Comparison of ENCODE assay signal across 13 cellular contexts in genomic region chr5:6660704-6661103, GRCh38.
DNase-seq lines count a peak whose midpoint lies in the region; ATAC-seq lines count a peak whose summit lies in the region.
"Had no signal": no experiment of that assay in that cellular context is flagged by ENCODE, and none has a peak within 500 bp of the region (broad histone marks: within the 10 kb centered on the region; RNA-seq: fewer than 3 reads in every experiment).

No MANE protein-coding gene starts in this region.

- H3K36me3 Mint-ChIP-seq in T-helper 2 cell treated with Interferon-gamma antibody and Interleukin-4, amounts not matched to agents 5 μg/mL and 100 μg/mL, for 36 hours (ENCODE audit: low read depth) = peaks cover 27% of the 10 kb centered on the region
- H3K36me3 Mint-ChIP-seq in stimulated activated effector memory CD8-positive, alpha-beta T cell treated with anti-CD3 and anti-CD28 coated beads, Interleukin-12 subunit alpha, Interleukin-12 subunit beta, amount 100 ng/mL, for 72 hours = peaks cover 15% of the 10 kb centered on the region

- H3K4me1 Mint-ChIP-seq in T-helper 2 cell treated with Interferon-gamma antibody and Interleukin-4, amounts not matched to agents 5 μg/mL and 100 μg/mL, for 36 hours (ENCODE audit: low read depth) = peaks cover 6% of the 10 kb centered on the region
- H3K4me1 Mint-ChIP-seq in stimulated activated effector memory CD8-positive, alpha-beta T cell treated with anti-CD3 and anti-CD28 coated beads, Interleukin-12 subunit alpha, Interleukin-12 subunit beta, amount 100 ng/mL, for 72 hours = peaks cover 10% of the 10 kb centered on the region

- peak; percentile 46 for ATAC-seq in GM21737 (IDR thresholded peaks at IDR 0.05; ENCODE audit: unreplicated experiment)
- ATAC-seq in HG03354 (IDR thresholded peaks at IDR 0.05; ENCODE audit: poor library complexity, severe bottlenecking, unreplicated experiment) = peak; percentile 62
- no peak for ATAC-seq in stimulated activated effector memory CD8-positive, alpha-beta T cell treated with anti-CD3 and anti-CD28 coated beads, Interleukin-12 subunit alpha, Interleukin-12 subunit beta, amount 100 ng/mL, for 72 hours

- peak overlapping the region; percentile 64 for H3K27ac Mint-ChIP-seq in T-helper 2 cell treated with Interferon-gamma antibody and Interleukin-4, amounts not matched to agents 5 μg/mL and 100 μg/mL, for 36 hours
- H3K27ac Mint-ChIP-seq in stimulated activated effector memory CD8-positive, alpha-beta T cell treated with anti-CD3 and anti-CD28 coated beads, Interleukin-12 subunit alpha, Interleukin-12 subunit beta, amount 100 ng/mL, for 72 hours = peak overlapping the region; percentile 63

- H3K9me3 Mint-ChIP-seq in T-helper 2 cell treated with Interferon-gamma antibody and Interleukin-4, amounts not matched to agents 5 μg/mL and 100 μg/mL, for 36 hours = peaks cover 16% of the 10 kb centered on the region
- H3K9me3 Mint-ChIP-seq in stimulated activated effector memory CD8-positive, alpha-beta T cell treated with anti-CD3 and anti-CD28 coated beads, Interleukin-12 subunit alpha, Interleukin-12 subunit beta, amount 100 ng/mL, for 72 hours = peaks cover 9% of the 10 kb centered on the region
- H3K9me3 Mint-ChIP-seq: activated naive CD4-positive, alpha-beta T cell treated with anti-CD3 and anti-CD28 coated beads, Interleukin-2, amount 50 U/mL, for 24 hours had no signal

- no peak overlapping the region for H3K4me3 Mint-ChIP-seq in T-helper 2 cell treated with Interferon-gamma antibody and Interleukin-4, amounts not matched to agents 5 μg/mL and 100 μg/mL, for 36 hours
- H3K4me3 Mint-ChIP-seq in stimulated activated effector memory CD8-positive, alpha-beta T cell treated with anti-CD3 and anti-CD28 coated beads, Interleukin-12 subunit alpha, Interleukin-12 subunit beta, amount 100 ng/mL, for 72 hours = no peak overlapping the region
- H3K4me3 Mint-ChIP-seq: activated naive CD4-positive, alpha-beta T cell treated with anti-CD3 and anti-CD28 coated beads, Interleukin-2, amount 50 U/mL, for 24 hours had no signal

- no peaks in the 10 kb centered on the region for H3K27me3 Mint-ChIP-seq in T-helper 2 cell treated with Interferon-gamma antibody and Interleukin-4, amounts not matched to agents 5 μg/mL and 100 μg/mL, for 36 hours (ENCODE audit: low read depth)
- H3K27me3 Mint-ChIP-seq: activated naive CD4-positive, alpha-beta T cell treated with anti-CD3 and anti-CD28 coated beads, Interleukin-2, amount 50 U/mL, for 24 hours; naive thymus-derived CD4-positive, alpha-beta T cell had no signal

- DNase-seq in T-helper 2 cell treated with Interferon-gamma antibody and Interleukin-4, amounts not matched to agents 5 μg/mL and 100 μg/mL, for 36 hours (ENCODE audit: low spot score) = no peak
- no peak for DNase-seq in T-helper 2 cell
- no peak for DNase-seq in stimulated activated effector memory CD8-positive, alpha-beta T cell treated with anti-CD3 and anti-CD28 coated beads, Interleukin-12 subunit alpha, Interleukin-12 subunit beta, amount 100 ng/mL, for 72 hours (ENCODE audit: low spot score in 2 of 2)
- no peak for DNase-seq in kidney tubule cell (ENCODE audit: low spot score)
- no peak for DNase-seq in T-helper 9 cell
- no peak for DNase-seq in NCI-H524 (lab: John Stamatoyannopoulos, UW)
- DNase-seq: effector CD4-positive, alpha-beta T cell; naive thymus-derived CD4-positive, alpha-beta T cell; NCI-H2227 treated with DMSO at 0.1 percent for 48 hours; trophoblast cell had no signal
